Comparison of ENCODE assay signal across 19 cellular contexts in genomic region chr3:46624976-46625490, GRCh38. TPM values are rescaled to one million over a fixed set of nuclear protein-coding genes. Genes with fewer than 3 reads are reported as not detected.
DNase-seq lines count a peak whose midpoint lies in the region; ATAC-seq and TF ChIP-seq lines count a peak whose summit lies in the region.
"Had no signal": no experiment of that assay in that cellular context is flagged by ENCODE, and none has a peak within 500 bp of the region (broad histone marks: within the 10 kb centered on the region; RNA-seq: fewer than 3 reads in every experiment).

No MANE protein-coding gene starts in this region.

- H3K27ac ChIP-seq in H9 (ENCODE audit: insufficient read length, low read depth, low read length): no peak overlapping the region
- H3K27ac ChIP-seq: KMS-11, RWPE1 had no signal

- H3K4me1 Mint-ChIP-seq in H9 (peaks cover 48 to 61% of the 10 kb centered on the region in 2 experiments), endothelial cell (ENCODE audit: unreplicated experiment) (peaks cover 43% of the 10 kb centered on the region), mesothelial cell of epicardium (peaks cover 59% of the 10 kb centered on the region)

- H3K14ac ChIP-seq in H9 (ENCODE audit: insufficient read depth, low read length): no peak overlapping the region

- H4K8ac ChIP-seq in H9 (replicated peaks; ENCODE audit: insufficient read length, low read depth, low read length): no peak overlapping the region

- H3K23ac ChIP-seq in H9 (ENCODE audit: insufficient read length, low read depth, low read length): no peak overlapping the region

- no peak overlapping the region for H2BK15ac ChIP-seq in H9 (ENCODE audit: low read depth, low read length)

- no peaks in the 10 kb centered on the region for H3K23me2 ChIP-seq in H9 (ENCODE audit: insufficient read length, low read depth, low read length, poor library complexity, severe bottlenecking)

- no CpG with 5 or more reads among the region's 3 CpGs for WGBS in H9 (ENCODE audit: extremely low coverage, insufficient read length, low lambda C conversion rate)

- no peak overlapping the region for H2AFZ ChIP-seq in H9 (ENCODE audit: low read length)

- H3K9me3 Mint-ChIP-seq in H9 (peaks cover 0 to 4% of the 10 kb centered on the region in 2 experiments; a peak in 1 of 5 replicates), endothelial cell (ENCODE audit: unreplicated experiment) (no peaks in the 10 kb centered on the region), mesothelial cell of epicardium (no peaks in the 10 kb centered on the region)

- H4K5ac ChIP-seq in H9 (ENCODE audit: insufficient read length, low read depth, low read length): no peak overlapping the region

- H3K4me2 ChIP-seq in H9 (ENCODE audit: insufficient read depth, insufficient read length, low read length): no peak overlapping the region
- H3K4me2 ChIP-seq: KMS-11 had no signal

- TF ChIP-seq CTCF in H9 (conservative IDR thresholded peaks at IDR 0.05) (no peak), endothelial cell (IDR thresholded peaks at IDR 0.05; ENCODE audit: unreplicated experiment) (no peak), mesothelial cell of epicardium (IDR thresholded peaks at IDR 0.05; ENCODE audit: unreplicated experiment) (no peak)

- no peak overlapping the region for H2BK5ac ChIP-seq in H9 (ENCODE audit: insufficient read length, low read length)

- H3K56ac ChIP-seq in H9 (ENCODE audit: insufficient read length, low read depth, low read length): no peak overlapping the region

- H3K4me1 ChIP-seq in H9 (ENCODE audit: insufficient read depth, low read length): peaks cover 10% of the 10 kb centered on the region; the same call in 1 of the 2 replicates

- H3K36me3 Mint-ChIP-seq in H9 (ENCODE audit: insufficient read depth in 1 of 3, low read depth in 3 of 3) (no peaks in the 10 kb centered on the region; a peak in 1 of 7 replicates), endothelial cell (ENCODE audit: low read depth, unreplicated experiment) (no peaks in the 10 kb centered on the region), mesothelial cell of epicardium (no peaks in the 10 kb centered on the region)

- H2BK120ac ChIP-seq in H9 (ENCODE audit: low read depth, low read length, poor library complexity, severe bottlenecking): no peak overlapping the region

- H3T11ph ChIP-seq in H9 (ENCODE audit: low read length): no peak overlapping the region

- no peak overlapping the region for H2AK5ac ChIP-seq in H9 (ENCODE audit: insufficient read length, low read length)

- H3K4ac ChIP-seq in H9 (ENCODE audit: low read depth, low read length): no peak overlapping the region

- no peak overlapping the region for H2BK20ac ChIP-seq in H9 (ENCODE audit: low read depth, low read length, poor library complexity, severe bottlenecking)

- H3K79me1 ChIP-seq in H9 (ENCODE audit: insufficient read depth, low read depth, low read length, poor library complexity, severe bottlenecking): no peaks in the 10 kb centered on the region

- no peaks in the 10 kb centered on the region for H3K9me3 ChIP-seq in H9 (ENCODE audit: control insufficient read depth, low read depth, low read length)
- H3K9me3 ChIP-seq: Caco-2 had no signal

- no peak overlapping the region for H3K4me3 Mint-ChIP-seq in H9
- no peak overlapping the region for H3K4me3 Mint-ChIP-seq in endothelial cell (ENCODE audit: unreplicated experiment)
- no peak overlapping the region for H3K4me3 Mint-ChIP-seq in mesothelial cell of epicardium

- no peaks in the 10 kb centered on the region for H4K20me1 ChIP-seq in H9 (ENCODE audit: control insufficient read depth, insufficient read depth, insufficient read length)

- peak; percentile 6 for DNase-seq in DMS53 (lab: John Stamatoyannopoulos, UW)
- no peak for DNase-seq in H9
- no peak for DNase-seq in endothelial cell (ENCODE audit: low spot score)
- DNase-seq in mesothelial cell of epicardium (ENCODE audit: low spot score in 2 of 2, unreplicated experiment in 2 of 2): no peak
- no peak for DNase-seq in germinal center (ENCODE audit: low spot score)
- no peak for DNase-seq in NCI-H524 (lab: John Stamatoyannopoulos, UW)
- DNase-seq: ACHN, AML-193, DMS79, NCI-H1436 treated with DMSO at 0.1 percent for 48 hours, NCI-H446, NCI-H774, PC-3 had no signal

- no peak for ATAC-seq in GM21529 (IDR thresholded peaks at IDR 0.05; ENCODE audit: unreplicated experiment)
- ATAC-seq: PC-3 had no signal

- H3K18ac ChIP-seq in H9 (ENCODE audit: insufficient read length, low read depth, low read length): no peak overlapping the region

- H3K27me3 ChIP-seq in H9 (ENCODE audit: insufficient read depth, low read length): no peaks in the 10 kb centered on the region

- H3K27ac Mint-ChIP-seq in H9 (peak overlapping the region in 2 of 3 experiments; percentile 68 to 85; a peak in 3 of 7 replicates), endothelial cell (ENCODE audit: unreplicated experiment) (peak overlapping the region; percentile 36), mesothelial cell of epicardium (peak overlapping the region; percentile 48)

- no peak overlapping the region for H2BK12ac ChIP-seq in H9 (ENCODE audit: insufficient read length, low read depth, low read length)

- H3K79me2 ChIP-seq in H9 (ENCODE audit: insufficient read depth, low read length): no peaks in the 10 kb centered on the region

- H3K27me3 Mint-ChIP-seq in H9 (ENCODE audit: low read depth) (no peaks in the 10 kb centered on the region), endothelial cell (ENCODE audit: unreplicated experiment) (peaks cover 3% of the 10 kb centered on the region), mesothelial cell of epicardium (ENCODE audit: low read depth) (no peaks in the 10 kb centered on the region)

- no peak overlapping the region for H4K91ac ChIP-seq in H9 (ENCODE audit: insufficient read length, low read depth, low read length)

- no peak overlapping the region for H3K9ac ChIP-seq in H9 (ENCODE audit: extremely low read depth, insufficient read length, low read length)
- H3K9ac ChIP-seq: KMS-11 had no signal

RNA-seq across cellular contexts. Expression of gene FAM240A, which starts 12.7 kb away (rescaled TPM):
- total RNA-seq in H9 (2021): 0.11 TPM in 1 of 2 replicates, not detected in the other
- not detected for total RNA-seq in endothelial cell (ENCODE audit: unreplicated experiment)
- total RNA-seq in mesothelial cell of epicardium: not detected in 3 replicates
- total RNA-seq: Caco-2, G401, M059J, PC-3 had no signal

RNA-seq across cellular contexts. Expression of gene LRRC2, which starts 58.9 kb away (rescaled TPM):
- total RNA-seq in H9 (2021) (2.6 and 3.4 TPM in 2 replicates), endothelial cell (ENCODE audit: unreplicated experiment) (0.23 TPM), mesothelial cell of epicardium (0.87 to 1.7 TPM (median 0.97 TPM) in 3 replicates)
- total RNA-seq: G401 had no signal
